Comparison of ENCODE assay signal across 24 cellular contexts in the genomic region with DNA sequence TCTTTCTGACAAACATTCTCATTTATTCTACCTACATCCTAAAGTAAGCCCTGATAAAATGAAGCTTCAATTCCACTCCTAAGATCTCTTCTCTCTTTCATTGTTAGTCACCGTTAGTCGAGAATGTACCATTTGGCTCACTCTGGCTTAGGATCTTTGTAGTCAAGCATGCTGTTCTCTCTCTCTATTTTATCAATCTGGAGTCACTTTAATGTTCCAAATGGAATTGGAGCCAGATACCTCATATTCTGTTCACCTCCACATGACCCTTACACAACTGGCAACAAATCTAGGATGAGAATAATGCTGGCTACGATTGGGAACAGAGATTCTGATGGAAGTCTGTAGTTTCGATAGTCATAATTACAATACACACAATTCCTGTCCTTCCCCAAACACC.
"Had no signal": no experiment of that assay in that cellular context is flagged by ENCODE, and none has a peak within 500 bp of the region (broad histone marks: within the 10 kb centered on the region; RNA-seq: fewer than 3 reads in every experiment).

No MANE protein-coding gene starts in this region.

- H3K4me3 ChIP-seq: adrenal gland, body of pancreas, colonic mucosa, heart right ventricle, left lung, right atrium auricular region, testis, transverse colon had no signal

- H3K36me3 Mint-ChIP-seq: activated naive CD8-positive, alpha-beta T cell; natural killer cell had no signal

- H3K27ac ChIP-seq: adrenal gland, body of pancreas, colonic mucosa, heart right ventricle, left lung, right atrium auricular region, testis, transverse colon, WERI-Rb-1 had no signal

- H3K4me3 Mint-ChIP-seq: activated naive CD8-positive, alpha-beta T cell; natural killer cell; T-helper 17 cell had no signal

- H3K27me3 ChIP-seq: adrenal gland, body of pancreas, colonic mucosa, heart right ventricle, left lung, right atrium auricular region, testis, transverse colon had no signal

- H3K4me1 Mint-ChIP-seq: natural killer cell, T-helper 17 cell had no signal

- H3K27ac Mint-ChIP-seq: activated naive CD8-positive, alpha-beta T cell; natural killer cell; T-helper 17 cell had no signal

- H3K27me3 Mint-ChIP-seq: activated naive CD8-positive, alpha-beta T cell; T-helper 17 cell had no signal

- H3K36me3 ChIP-seq: adrenal gland, colonic mucosa, heart right ventricle, left lung, right atrium auricular region, transverse colon, WERI-Rb-1 had no signal

- H3K9me3 ChIP-seq: adrenal gland, body of pancreas, colonic mucosa, left lung, right atrium auricular region, testis, transverse colon had no signal

- H3K4me1 ChIP-seq: adrenal gland, body of pancreas, colonic mucosa, left lung, right atrium auricular region, testis, transverse colon had no signal

- DNase-seq: activated CD4-positive, alpha-beta T cell treated with anti-CD3 and anti-CD28 coated beads for 48 hours; activated CD4-positive, alpha-beta T cell treated with anti-CD3 and anti-CD28 coated beads, Interleukin-2, amount 50 U/mL, for 48 hours; activated CD8-positive, alpha-beta memory T cell treated with anti-CD3 and anti-CD28 coated beads for 24 hours; activated effector memory CD4-positive, alpha-beta T cell treated with Interleukin-2 at 50 U/mL for 16 hours; activated naive CD4-positive, alpha-beta T cell treated with Interleukin-2 at 50 U/mL for 16 hours; adrenal gland; aorta; body of pancreas; cerebellar nuclear complex; colonic mucosa; effector CD8-positive, alpha-beta T cell; foreskin melanocyte; heart right ventricle; left lung; natural killer cell; stimulated activated CD4-positive, alpha-beta T cell treated with anti-CD3 and anti-CD28 coated beads, Interleukin-2, amount 100 ng/mL, for 48 hours; stimulated activated naive CD4-positive, alpha-beta T cell treated with Interleukin-2 at 50 U/mL for 16 hours; T-helper 17 cell; T1000; testis; transverse colon; WERI-Rb-1 had no signal
